Comparison of ENCODE assay signal across 9 cellular contexts in genomic region chr2:45001629-45002385, GRCh38. TPM values are rescaled to one million over a fixed set of nuclear protein-coding genes. Genes with fewer than 3 reads are reported as not detected.
A peak's percentile ranks its signal among the peaks of the same experiment; 100 is the strongest.
DNase-seq lines count a peak whose midpoint lies in the region; ATAC-seq and TF ChIP-seq lines count a peak whose summit lies in the region.
"Had no signal": no experiment of that assay in that cellular context is flagged by ENCODE, and none has a peak within 500 bp of the region (broad histone marks: within the 10 kb centered on the region; RNA-seq: fewer than 3 reads in every experiment).

No MANE protein-coding gene starts in this region.

- peaks cover 60% of the 10 kb centered on the region for H3K27me3 Mint-ChIP-seq in activated T-helper 17 cell treated with anti-CD3 and anti-CD28 coated beads, Interleukin-2, amount 50 U/mL, for 72 hours
- peaks cover 100% of the 10 kb centered on the region for H3K27me3 Mint-ChIP-seq in stimulated activated memory B cell treated with anti-CD40 and anti-IgM and Interleukin-4, amounts not matched to agents 10 μg/mL and 1 μg/mL and 100 μg/mL, for 72 hours
- peaks cover 60 to 86% of the 10 kb centered on the region in 2 donors for H3K27me3 Mint-ChIP-seq in natural killer cell (ENCODE audit: low read depth in 2 of 2)

- H3K9me3 Mint-ChIP-seq in activated T-helper 17 cell treated with anti-CD3 and anti-CD28 coated beads, Interleukin-2, amount 50 U/mL, for 72 hours, result no peaks in the 10 kb centered on the region
- H3K9me3 Mint-ChIP-seq in stimulated activated memory B cell treated with anti-CD40 and anti-IgM and Interleukin-4, amounts not matched to agents 10 μg/mL and 1 μg/mL and 100 μg/mL, for 72 hours, result no peaks in the 10 kb centered on the region
- H3K9me3 Mint-ChIP-seq in natural killer cell, result no peaks in the 10 kb centered on the region

- H3K27ac ChIP-seq in hepatocyte, result no peak overlapping the region

- 16% methylated on average over 17 of the region's 17 CpGs for WGBS in hepatocyte (ENCODE audit: low lambda C conversion rate, missing lambda C conversion rate)

- peaks cover 12% of the 10 kb centered on the region for H3K4me1 ChIP-seq in hepatocyte (ENCODE audit: insufficient read depth)

- H3K4me3 ChIP-seq in H7 (ENCODE audit: insufficient read depth, low read depth, low read length) (no peak overlapping the region), hepatocyte (peak overlapping the region; percentile 20)

- DNase-seq in H7, result peak; percentile 76
- DNase-seq in hepatocyte (ENCODE audit: low spot score), result no peak
- no peak for DNase-seq in natural killer cell
- no peak for DNase-seq in islet precursor cell
- DNase-seq in stimulated activated CD4-positive, alpha-beta T cell treated with anti-CD3 and anti-CD28 coated beads, Interleukin-4, amount 100 ng/mL, for 24 hours, result no peak
- DNase-seq: NCI-H1694 had no signal

- H3K36me3 Mint-ChIP-seq in activated T-helper 17 cell treated with anti-CD3 and anti-CD28 coated beads, Interleukin-2, amount 50 U/mL, for 72 hours (ENCODE audit: low read depth), result no peaks in the 10 kb centered on the region
- no peaks in the 10 kb centered on the region for H3K36me3 Mint-ChIP-seq in stimulated activated memory B cell treated with anti-CD40 and anti-IgM and Interleukin-4, amounts not matched to agents 10 μg/mL and 1 μg/mL and 100 μg/mL, for 72 hours
- H3K36me3 Mint-ChIP-seq in natural killer cell, result no peaks in the 10 kb centered on the region

- H3K27me3 ChIP-seq in H7 (ENCODE audit: control insufficient read depth, insufficient read depth, low read length) (peaks cover 93% of the 10 kb centered on the region), hepatocyte (peaks cover 99% of the 10 kb centered on the region)

- H3K4me3 Mint-ChIP-seq in activated T-helper 17 cell treated with anti-CD3 and anti-CD28 coated beads, Interleukin-2, amount 50 U/mL, for 72 hours, result peak overlapping the region; percentile 48
- H3K4me3 Mint-ChIP-seq in stimulated activated memory B cell treated with anti-CD40 and anti-IgM and Interleukin-4, amounts not matched to agents 10 μg/mL and 1 μg/mL and 100 μg/mL, for 72 hours, result peak overlapping the region; percentile 44
- no peak overlapping the region for H3K4me3 Mint-ChIP-seq in natural killer cell

- intact Hi-C loops in natural killer cell (cut with micrococcal nuclease), result no loop called here

- no peaks in the 10 kb centered on the region for H4K20me1 ChIP-seq in hepatocyte (ENCODE audit: insufficient read depth, poor library complexity, severe bottlenecking)

- H3K9me2 ChIP-seq in hepatocyte (replicated peaks; ENCODE audit: insufficient read depth), result no peaks in the 10 kb centered on the region

- TF ChIP-seq CTCF in hepatocyte (IDR thresholded peaks at IDR 0.05; ENCODE audit: poor library complexity) (no peak), natural killer cell (IDR thresholded peaks at IDR 0.05) (no peak)

- H3K36me3 ChIP-seq in H7 (replicated peaks; ENCODE audit: control insufficient read depth, insufficient read depth, low read length) (no peaks in the 10 kb centered on the region), hepatocyte (replicated peaks; ENCODE audit: insufficient read depth, low read depth) (no peaks in the 10 kb centered on the region)

- H2AFZ ChIP-seq in hepatocyte, result peak overlapping the region; percentile 63

- no peak for ATAC-seq in activated T-helper 17 cell treated with anti-CD3 and anti-CD28 coated beads, Interleukin-2, amount 50 U/mL, for 72 hours (replicated peaks)
- no peak for ATAC-seq in stimulated activated memory B cell treated with anti-CD40 and anti-IgM and Interleukin-4, amounts not matched to agents 10 μg/mL and 1 μg/mL and 100 μg/mL, for 72 hours
- no peak for ATAC-seq in natural killer cell
- ATAC-seq in HG02852 (IDR thresholded peaks at IDR 0.05; ENCODE audit: unreplicated experiment), result no peak

- peaks cover 10% of the 10 kb centered on the region for H3K4me1 Mint-ChIP-seq in activated T-helper 17 cell treated with anti-CD3 and anti-CD28 coated beads, Interleukin-2, amount 50 U/mL, for 72 hours
- H3K4me1 Mint-ChIP-seq in stimulated activated memory B cell treated with anti-CD40 and anti-IgM and Interleukin-4, amounts not matched to agents 10 μg/mL and 1 μg/mL and 100 μg/mL, for 72 hours, result peaks cover 39% of the 10 kb centered on the region
- H3K4me1 Mint-ChIP-seq in natural killer cell, result peaks cover 10 to 11% of the 10 kb centered on the region in 2 donors

- H3K9me3 ChIP-seq in hepatocyte (ENCODE audit: low read depth), result no peaks in the 10 kb centered on the region

- H3K4me2 ChIP-seq in hepatocyte, result peak overlapping the region; percentile 83

- no peak overlapping the region for H3K27ac Mint-ChIP-seq in activated T-helper 17 cell treated with anti-CD3 and anti-CD28 coated beads, Interleukin-2, amount 50 U/mL, for 72 hours
- H3K27ac Mint-ChIP-seq in stimulated activated memory B cell treated with anti-CD40 and anti-IgM and Interleukin-4, amounts not matched to agents 10 μg/mL and 1 μg/mL and 100 μg/mL, for 72 hours, result no peak overlapping the region
- no peak overlapping the region for H3K27ac Mint-ChIP-seq in natural killer cell

- H3K79me2 ChIP-seq in hepatocyte, result no peaks in the 10 kb centered on the region

RNA-seq across cellular contexts. Expression of gene SIX2, which starts 7.4 kb away (rescaled TPM):
- 0.07 and 0.80 TPM in 2 replicates for total RNA-seq in H7 (2014; rRNA removed; shearing (Covaris generic))
- not detected for total RNA-seq in activated T-helper 17 cell treated with anti-CD3 and anti-CD28 coated beads, Interleukin-2, amount 50 U/mL, for 72 hours
- total RNA-seq in hepatocyte (0.32 and 0.53 TPM in 2 replicates), natural killer cell (not detected)
- polyA plus RNA-seq in hepatocyte, result 1.1 and 1.3 TPM in 2 replicates
